In the genomic region with DNA sequence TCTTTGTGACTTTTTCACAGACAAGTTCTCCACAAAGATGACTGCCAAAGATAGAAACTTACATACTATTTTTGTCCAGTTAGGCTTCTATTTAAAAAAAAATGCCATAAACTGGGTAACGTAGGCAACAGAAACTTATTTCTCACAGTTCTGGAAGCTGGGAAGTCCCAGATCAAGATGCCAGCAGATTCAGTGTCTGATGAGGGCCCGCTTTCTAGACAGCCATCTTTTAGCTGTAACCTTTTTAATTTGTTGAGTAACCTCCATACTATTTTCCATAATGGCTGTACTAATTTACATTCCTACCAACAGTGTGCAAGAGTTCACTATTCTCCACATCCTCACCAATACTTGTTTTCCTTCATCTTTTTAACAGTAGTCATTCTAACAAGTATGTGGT, we compare ENCODE assay signal across 9 cellular contexts. TPM values are rescaled to one million over a fixed set of nuclear protein-coding genes. Genes with fewer than 3 reads are reported as not detected.
"Had no signal": no experiment of that assay in that cellular context is flagged by ENCODE, and none has a peak within 500 bp of the region (broad histone marks: within the 10 kb centered on the region; RNA-seq: fewer than 3 reads in every experiment).

No MANE protein-coding gene starts in this region.

- H3K9ac ChIP-seq: GM23248 had no signal

- DNase-seq: GM23248, GOT3, H7, HFFc6, IMR-90, KG1 had no signal

- H3K36me3 ChIP-seq: HAP-1 had no signal

- FAIRE-seq: HTR-8/SVneo, K562 had no signal

- H3K4me3 ChIP-seq: GM23248, HAP-1, K562 had no signal

- H3K9me3 ChIP-seq: HAP-1 had no signal

- H2AFZ ChIP-seq: GM23248 had no signal

- H3K27ac ChIP-seq: GM23248 had no signal

- H3K4me1 ChIP-seq: HAP-1 had no signal

RNA-seq across cellular contexts. Expression of a gene that starts 55.5 kb away (rescaled TPM):
- polyA plus RNA-seq: GM23248, IMR-90 had no signal
